ENCODE assay signal across 1 cellular context in the genomic region with DNA sequence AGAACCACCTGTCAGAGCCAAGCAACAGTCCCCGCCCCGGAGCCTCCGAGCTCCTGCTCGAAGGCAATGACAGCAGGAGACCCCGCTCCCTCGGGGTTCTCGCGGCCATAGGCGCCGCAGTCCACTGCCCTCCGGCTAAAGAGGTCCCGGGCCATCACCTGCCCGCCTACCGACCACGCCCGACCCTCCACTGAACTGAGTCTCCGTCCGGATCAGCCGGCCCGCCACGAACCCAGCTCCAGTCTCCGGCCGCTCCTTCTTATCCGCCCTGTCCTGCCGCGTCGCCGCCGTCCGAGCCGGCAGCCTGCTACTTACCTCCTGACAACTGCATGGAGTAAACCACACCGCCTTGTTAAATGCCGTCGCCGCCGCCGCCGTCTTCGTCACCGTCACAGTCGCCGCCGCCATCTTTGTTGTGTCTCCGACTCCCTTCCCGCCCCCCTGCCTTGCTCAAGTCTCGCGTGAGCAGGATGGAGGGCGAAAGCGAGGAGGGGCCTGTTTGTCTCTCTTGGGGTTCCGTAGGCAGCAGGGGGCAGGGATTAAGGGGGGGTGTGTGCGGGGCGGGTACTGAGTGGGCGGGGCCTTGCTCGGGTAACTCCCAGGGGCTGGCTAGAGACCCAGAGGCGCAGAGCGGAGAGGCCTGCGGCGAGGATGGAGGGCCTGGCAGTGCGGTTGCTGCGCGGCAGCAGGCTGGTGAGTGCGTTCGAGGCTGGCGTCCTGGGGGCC.
A peak's percentile ranks its signal among the peaks of the same experiment; 100 is the strongest.
TF ChIP-seq lines count a peak whose summit lies in the region.

Gene ACADSB, plus strand, starts transcription at position 628 of the 726 bp plus-strand sequence. Its CDS starts 24 bp downstream, at position 652.
Gene IKZF5, minus strand, starts transcription at position 417 of the 726 bp plus-strand sequence. CDS start 10,170 bp downstream, outside the sequence.

TF ChIP-seq in HepG2, 621 proteins besides CTCF, POLR2A, EP300 and RAD21 (continued from another document and continues in another):
- no peak for TF ChIP-seq ZNF136 (CRISPR knock-in tag; IDR thresholded peaks at IDR 0.05; ENCODE audit: low read depth)
- TF ChIP-seq KLF15 (CRISPR knock-in tag; IDR thresholded peaks at IDR 0.05; ENCODE audit: borderline replicate concordance): 0 out of 2 replicates have a peak, but pooled peaks have one; percentile 24
- peak; percentile 50; the same call in 1 of the 2 replicates for TF ChIP-seq ELF1 (CRISPR knock-in tag; IDR thresholded peaks at IDR 0.05)
- peak; percentile 70; the same call in 1 of the 2 replicates for TF ChIP-seq ZNF639 (CRISPR knock-in tag; conservative IDR thresholded peaks at IDR 0.05)
- TF ChIP-seq ZNF740 (CRISPR knock-in tag; IDR thresholded peaks at IDR 0.05): peak; percentile 68; the same call in 1 of the 2 replicates
- TF ChIP-seq CC2D1A (CRISPR knock-in tag; IDR thresholded peaks at IDR 0.05): no peak
- TF ChIP-seq ZNF570 (CRISPR knock-in tag; IDR thresholded peaks at IDR 0.05; ENCODE audit: borderline replicate concordance): no peak
- TF ChIP-seq SRF (IDR thresholded peaks at IDR 0.05; ENCODE audit: low read depth, low read length): 0 out of 2 replicates have a peak, but pooled peaks have one; percentile 1
- no peak for TF ChIP-seq MBD4 (IDR thresholded peaks at IDR 0.05; ENCODE audit: borderline replicate concordance, low read length)
- TF ChIP-seq GABPB1 (CRISPR knock-in tag; IDR thresholded peaks at IDR 0.05): peak; percentile 73
- TF ChIP-seq TAF1 (CRISPR knock-in tag; IDR thresholded peaks at IDR 0.05): peak; percentile 96
- peak; percentile 85 for TF ChIP-seq IRF2 (CRISPR knock-in tag; IDR thresholded peaks at IDR 0.05)
- TF ChIP-seq, protein P1, sequence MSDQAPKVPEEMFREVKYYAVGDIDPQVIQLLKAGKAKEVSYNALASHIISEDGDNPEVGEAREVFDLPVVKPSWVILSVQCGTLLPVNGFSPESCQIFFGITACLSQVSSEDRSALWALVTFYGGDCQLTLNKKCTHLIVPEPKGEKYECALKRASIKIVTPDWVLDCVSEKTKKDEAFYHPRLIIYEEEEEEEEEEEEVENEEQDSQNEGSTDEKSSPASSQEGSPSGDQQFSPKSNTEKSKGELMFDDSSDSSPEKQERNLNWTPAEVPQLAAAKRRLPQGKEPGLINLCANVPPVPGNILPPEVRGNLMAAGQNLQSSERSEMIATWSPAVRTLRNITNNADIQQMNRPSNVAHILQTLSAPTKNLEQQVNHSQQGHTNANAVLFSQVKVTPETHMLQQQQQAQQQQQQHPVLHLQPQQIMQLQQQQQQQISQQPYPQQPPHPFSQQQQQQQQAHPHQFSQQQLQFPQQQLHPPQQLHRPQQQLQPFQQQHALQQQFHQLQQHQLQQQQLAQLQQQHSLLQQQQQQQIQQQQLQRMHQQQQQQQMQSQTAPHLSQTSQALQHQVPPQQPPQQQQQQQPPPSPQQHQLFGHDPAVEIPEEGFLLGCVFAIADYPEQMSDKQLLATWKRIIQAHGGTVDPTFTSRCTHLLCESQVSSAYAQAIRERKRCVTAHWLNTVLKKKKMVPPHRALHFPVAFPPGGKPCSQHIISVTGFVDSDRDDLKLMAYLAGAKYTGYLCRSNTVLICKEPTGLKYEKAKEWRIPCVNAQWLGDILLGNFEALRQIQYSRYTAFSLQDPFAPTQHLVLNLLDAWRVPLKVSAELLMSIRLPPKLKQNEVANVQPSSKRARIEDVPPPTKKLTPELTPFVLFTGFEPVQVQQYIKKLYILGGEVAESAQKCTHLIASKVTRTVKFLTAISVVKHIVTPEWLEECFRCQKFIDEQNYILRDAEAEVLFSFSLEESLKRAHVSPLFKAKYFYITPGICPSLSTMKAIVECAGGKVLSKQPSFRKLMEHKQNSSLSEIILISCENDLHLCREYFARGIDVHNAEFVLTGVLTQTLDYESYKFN (CRISPR knock-in tag; conservative IDR thresholded peaks at IDR 0.05): peak; percentile 44
- 0 out of 2 replicates have a peak, but pooled peaks have one; percentile 50 for TF ChIP-seq ZNF841 (CRISPR knock-in tag; IDR thresholded peaks at IDR 0.05; ENCODE audit: borderline replicate concordance)
- TF ChIP-seq CHCHD3 (CRISPR knock-in tag; IDR thresholded peaks at IDR 0.05): no peak
- 0 out of 2 replicates have a peak, but pooled peaks have one; percentile 22 for TF ChIP-seq GTF2F1 (IDR thresholded peaks at IDR 0.05; ENCODE audit: low read length)
- TF ChIP-seq SOX5 (CRISPR knock-in tag; IDR thresholded peaks at IDR 0.05; ENCODE audit: borderline replicate concordance): peak; percentile 20; the same call in 1 of the 2 replicates
- TF ChIP-seq, protein P2, sequence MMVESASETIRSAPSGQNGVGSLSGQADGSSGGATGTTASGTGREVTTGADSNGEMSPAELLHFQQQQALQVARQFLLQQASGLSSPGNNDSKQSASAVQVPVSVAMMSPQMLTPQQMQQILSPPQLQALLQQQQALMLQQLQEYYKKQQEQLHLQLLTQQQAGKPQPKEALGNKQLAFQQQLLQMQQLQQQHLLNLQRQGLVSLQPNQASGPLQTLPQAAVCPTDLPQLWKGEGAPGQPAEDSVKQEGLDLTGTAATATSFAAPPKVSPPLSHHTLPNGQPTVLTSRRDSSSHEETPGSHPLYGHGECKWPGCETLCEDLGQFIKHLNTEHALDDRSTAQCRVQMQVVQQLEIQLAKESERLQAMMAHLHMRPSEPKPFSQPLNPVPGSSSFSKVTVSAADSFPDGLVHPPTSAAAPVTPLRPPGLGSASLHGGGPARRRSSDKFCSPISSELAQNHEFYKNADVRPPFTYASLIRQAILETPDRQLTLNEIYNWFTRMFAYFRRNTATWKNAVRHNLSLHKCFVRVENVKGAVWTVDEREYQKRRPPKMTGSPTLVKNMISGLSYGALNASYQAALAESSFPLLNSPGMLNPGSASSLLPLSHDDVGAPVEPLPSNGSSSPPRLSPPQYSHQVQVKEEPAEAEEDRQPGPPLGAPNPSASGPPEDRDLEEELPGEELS (CRISPR knock-in tag; IDR thresholded peaks at IDR 0.05): peak; percentile 59
- TF ChIP-seq ZBTB2 (CRISPR knock-in tag; IDR thresholded peaks at IDR 0.05; ENCODE audit: low read depth): 0 out of 2 replicates have a peak, but pooled peaks have one; percentile 64
- TF ChIP-seq, protein P3, sequence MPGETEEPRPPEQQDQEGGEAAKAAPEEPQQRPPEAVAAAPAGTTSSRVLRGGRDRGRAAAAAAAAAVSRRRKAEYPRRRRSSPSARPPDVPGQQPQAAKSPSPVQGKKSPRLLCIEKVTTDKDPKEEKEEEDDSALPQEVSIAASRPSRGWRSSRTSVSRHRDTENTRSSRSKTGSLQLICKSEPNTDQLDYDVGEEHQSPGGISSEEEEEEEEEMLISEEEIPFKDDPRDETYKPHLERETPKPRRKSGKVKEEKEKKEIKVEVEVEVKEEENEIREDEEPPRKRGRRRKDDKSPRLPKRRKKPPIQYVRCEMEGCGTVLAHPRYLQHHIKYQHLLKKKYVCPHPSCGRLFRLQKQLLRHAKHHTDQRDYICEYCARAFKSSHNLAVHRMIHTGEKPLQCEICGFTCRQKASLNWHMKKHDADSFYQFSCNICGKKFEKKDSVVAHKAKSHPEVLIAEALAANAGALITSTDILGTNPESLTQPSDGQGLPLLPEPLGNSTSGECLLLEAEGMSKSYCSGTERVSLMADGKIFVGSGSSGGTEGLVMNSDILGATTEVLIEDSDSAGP (CRISPR knock-in tag; IDR thresholded peaks at IDR 0.05; ENCODE audit: borderline replicate concordance): peak; percentile 77
- TF ChIP-seq MYNN (CRISPR knock-in tag; IDR thresholded peaks at IDR 0.05; ENCODE audit: low read depth): no peak
- TF ChIP-seq, protein P4, sequence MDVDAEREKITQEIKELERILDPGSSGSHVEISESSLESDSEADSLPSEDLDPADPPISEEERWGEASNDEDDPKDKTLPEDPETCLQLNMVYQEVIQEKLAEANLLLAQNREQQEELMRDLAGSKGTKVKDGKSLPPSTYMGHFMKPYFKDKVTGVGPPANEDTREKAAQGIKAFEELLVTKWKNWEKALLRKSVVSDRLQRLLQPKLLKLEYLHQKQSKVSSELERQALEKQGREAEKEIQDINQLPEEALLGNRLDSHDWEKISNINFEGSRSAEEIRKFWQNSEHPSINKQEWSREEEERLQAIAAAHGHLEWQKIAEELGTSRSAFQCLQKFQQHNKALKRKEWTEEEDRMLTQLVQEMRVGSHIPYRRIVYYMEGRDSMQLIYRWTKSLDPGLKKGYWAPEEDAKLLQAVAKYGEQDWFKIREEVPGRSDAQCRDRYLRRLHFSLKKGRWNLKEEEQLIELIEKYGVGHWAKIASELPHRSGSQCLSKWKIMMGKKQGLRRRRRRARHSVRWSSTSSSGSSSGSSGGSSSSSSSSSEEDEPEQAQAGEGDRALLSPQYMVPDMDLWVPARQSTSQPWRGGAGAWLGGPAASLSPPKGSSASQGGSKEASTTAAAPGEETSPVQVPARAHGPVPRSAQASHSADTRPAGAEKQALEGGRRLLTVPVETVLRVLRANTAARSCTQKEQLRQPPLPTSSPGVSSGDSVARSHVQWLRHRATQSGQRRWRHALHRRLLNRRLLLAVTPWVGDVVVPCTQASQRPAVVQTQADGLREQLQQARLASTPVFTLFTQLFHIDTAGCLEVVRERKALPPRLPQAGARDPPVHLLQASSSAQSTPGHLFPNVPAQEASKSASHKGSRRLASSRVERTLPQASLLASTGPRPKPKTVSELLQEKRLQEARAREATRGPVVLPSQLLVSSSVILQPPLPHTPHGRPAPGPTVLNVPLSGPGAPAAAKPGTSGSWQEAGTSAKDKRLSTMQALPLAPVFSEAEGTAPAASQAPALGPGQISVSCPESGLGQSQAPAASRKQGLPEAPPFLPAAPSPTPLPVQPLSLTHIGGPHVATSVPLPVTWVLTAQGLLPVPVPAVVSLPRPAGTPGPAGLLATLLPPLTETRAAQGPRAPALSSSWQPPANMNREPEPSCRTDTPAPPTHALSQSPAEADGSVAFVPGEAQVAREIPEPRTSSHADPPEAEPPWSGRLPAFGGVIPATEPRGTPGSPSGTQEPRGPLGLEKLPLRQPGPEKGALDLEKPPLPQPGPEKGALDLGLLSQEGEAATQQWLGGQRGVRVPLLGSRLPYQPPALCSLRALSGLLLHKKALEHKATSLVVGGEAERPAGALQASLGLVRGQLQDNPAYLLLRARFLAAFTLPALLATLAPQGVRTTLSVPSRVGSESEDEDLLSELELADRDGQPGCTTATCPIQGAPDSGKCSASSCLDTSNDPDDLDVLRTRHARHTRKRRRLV (CRISPR knock-in tag; IDR thresholded peaks at IDR 0.05): peak; percentile 70; the same call in 1 of the 2 replicates
- TF ChIP-seq PLSCR1 (CRISPR knock-in tag; IDR thresholded peaks at IDR 0.05; ENCODE audit: borderline replicate concordance): 0 out of 2 replicates have a peak, but pooled peaks have one; percentile 18
- peak; percentile 61 for TF ChIP-seq HNRNPLL (IDR thresholded peaks at IDR 0.05; ENCODE audit: low read depth, low read length, poor library complexity, severe bottlenecking)
